Comparison of ENCODE assay signal across 1 cellular context in genomic region chr2:102005989-102006885, GRCh38.
TF ChIP-seq lines count a peak whose summit lies in the region.

No MANE protein-coding gene starts in this region.

TF ChIP-seq in HepG2, 621 proteins besides CTCF, POLR2A, EP300 and RAD21 (continued from another document and continues in another):
- TF ChIP-seq GTF2F1 (IDR thresholded peaks at IDR 0.05; ENCODE audit: low read length) (no peak), THRA (CRISPR knock-in tag; IDR thresholded peaks at IDR 0.05; ENCODE audit: borderline replicate concordance) (peak; percentile 34; the same call in 1 of the 2 replicates), STAG1 (CRISPR knock-in tag; IDR thresholded peaks at IDR 0.05) (peak; percentile 93), SRF (IDR thresholded peaks at IDR 0.05; ENCODE audit: low read depth, low read length) (no peak), GRHL1 (CRISPR knock-in tag; conservative IDR thresholded peaks at IDR 0.05) (no peak), DR1 (CRISPR knock-in tag; IDR thresholded peaks at IDR 0.05) (no peak), BATF2 (CRISPR knock-in tag; IDR thresholded peaks at IDR 0.05) (no peak), ZNF780A (CRISPR knock-in tag; IDR thresholded peaks at IDR 0.05) (0 out of 2 replicates have a peak, but pooled peaks have one; percentile 59), FLYWCH1 (CRISPR knock-in tag; IDR thresholded peaks at IDR 0.05) (no peak), MEIS2 (CRISPR knock-in tag; IDR thresholded peaks at IDR 0.05) (no peak), ZNF607 (CRISPR knock-in tag; IDR thresholded peaks at IDR 0.05; ENCODE audit: borderline replicate concordance) (no peak), TAF1 (CRISPR knock-in tag; IDR thresholded peaks at IDR 0.05) (no peak), ZNF431 (CRISPR knock-in tag; IDR thresholded peaks at IDR 0.05; ENCODE audit: borderline replicate concordance, low read depth) (no peak), TOPORS (CRISPR knock-in tag; IDR thresholded peaks at IDR 0.05) (no peak), ZMAT3 (CRISPR knock-in tag; conservative IDR thresholded peaks at IDR 0.05) (no peak), HNF4G (IDR thresholded peaks at IDR 0.05; ENCODE audit: borderline replicate concordance, low read depth, low read length) (peak; percentile 36; the same call in 1 of the 2 replicates), HNF4G (CRISPR knock-in tag; IDR thresholded peaks at IDR 0.05; ENCODE audit: borderline replicate concordance, low read depth) (peak; percentile 45; the same call in 1 of the 2 replicates), ZFX (CRISPR knock-in tag; IDR thresholded peaks at IDR 0.05; ENCODE audit: low read depth) (peak; percentile 27; the same call in 1 of the 2 replicates), SYNCRIP (IDR thresholded peaks at IDR 0.05; ENCODE audit: insufficient read depth, low read depth, low read length) (no peak), ZNF280D (CRISPR knock-in tag; IDR thresholded peaks at IDR 0.05) (no peak), ZNF101 (CRISPR knock-in tag; IDR thresholded peaks at IDR 0.05; ENCODE audit: borderline replicate concordance, low read depth) (no peak), ZNF839 (CRISPR knock-in tag; IDR thresholded peaks at IDR 0.05; ENCODE audit: borderline replicate concordance) (no peak), FOXP1 (IDR thresholded peaks at IDR 0.05) (no peak), FOXP1 (CRISPR knock-in tag; IDR thresholded peaks at IDR 0.05) (no peak), ZNF567 (CRISPR knock-in tag; IDR thresholded peaks at IDR 0.05; ENCODE audit: borderline replicate concordance) (no peak), CREB3 (CRISPR knock-in tag; IDR thresholded peaks at IDR 0.05) (no peak), SMYD3 (CRISPR knock-in tag; IDR thresholded peaks at IDR 0.05) (no peak), CEBPB (IDR thresholded peaks at IDR 0.05; ENCODE audit: borderline replicate concordance, low read depth, low read length) (no peak), ZNF549 (CRISPR knock-in tag; IDR thresholded peaks at IDR 0.05) (no peak), ATF6 (CRISPR knock-in tag; conservative IDR thresholded peaks at IDR 0.05) (0 out of 2 replicates have a peak, but pooled peaks have one; percentile 24), ZNF569 (CRISPR knock-in tag; IDR thresholded peaks at IDR 0.05; ENCODE audit: borderline replicate concordance) (no peak), ZNF501 (CRISPR knock-in tag; IDR thresholded peaks at IDR 0.05) (no peak), ATM (IDR thresholded peaks at IDR 0.05; ENCODE audit: borderline replicate concordance) (no peak), ZBTB42 (CRISPR knock-in tag; IDR thresholded peaks at IDR 0.05) (no peak), NFKB2 (CRISPR knock-in tag; IDR thresholded peaks at IDR 0.05; ENCODE audit: borderline replicate concordance) (peak; percentile 30; the same call in 1 of the 2 replicates), ZNF891 (CRISPR knock-in tag; IDR thresholded peaks at IDR 0.05) (no peak), SIX4 (CRISPR knock-in tag; IDR thresholded peaks at IDR 0.05) (no peak; the same call in 1 of the 2 replicates), ZBTB7B (CRISPR knock-in tag; IDR thresholded peaks at IDR 0.05) (no peak), HIC2 (CRISPR knock-in tag; IDR thresholded peaks at IDR 0.05; ENCODE audit: low read depth) (no peak), HDAC1 (CRISPR knock-in tag; IDR thresholded peaks at IDR 0.05) (no peak), ATF4 (CRISPR knock-in tag; IDR thresholded peaks at IDR 0.05) (no peak), XRCC5 (optimal IDR thresholded peaks at IDR 0.05; ENCODE audit: low read length) (peak; percentile 55), MIER3 (CRISPR knock-in tag; IDR thresholded peaks at IDR 0.05; ENCODE audit: borderline replicate concordance) (no peak), ETS1 (CRISPR knock-in tag; IDR thresholded peaks at IDR 0.05) (no peak), FOXC1 (CRISPR knock-in tag; IDR thresholded peaks at IDR 0.05; ENCODE audit: borderline replicate concordance) (0 out of 2 replicates have a peak, but pooled peaks have one; percentile 34), ZNF670 (CRISPR knock-in tag; IDR thresholded peaks at IDR 0.05; ENCODE audit: borderline replicate concordance) (no peak), TCF12 (IDR thresholded peaks at IDR 0.05) (no peak), TCF12 (CRISPR knock-in tag; IDR thresholded peaks at IDR 0.05) (no peak), BHLHE40 (IDR thresholded peaks at IDR 0.05; ENCODE audit: low read length) (no peak), ELF3 (CRISPR knock-in tag; IDR thresholded peaks at IDR 0.05) (no peak), PRPF4 (IDR thresholded peaks at IDR 0.05; ENCODE audit: low read depth, low read length, poor library complexity, severe bottlenecking) (no peak), ZBTB1 (CRISPR knock-in tag; IDR thresholded peaks at IDR 0.05; ENCODE audit: borderline replicate concordance) (no peak), SRSF4 (IDR thresholded peaks at IDR 0.05; ENCODE audit: low read depth, low read length, poor library complexity, severe bottlenecking) (no peak), RFX5 (IDR thresholded peaks at IDR 0.05; ENCODE audit: low read depth, low read length) (no peak), PLRG1 (conservative IDR thresholded peaks at IDR 0.05) (no peak), HOXA5 (CRISPR knock-in tag; IDR thresholded peaks at IDR 0.05) (no peak), MXD3 (CRISPR knock-in tag; IDR thresholded peaks at IDR 0.05) (no peak), ZNF639 (CRISPR knock-in tag; conservative IDR thresholded peaks at IDR 0.05) (no peak)
